Comparison of ENCODE assay signal across 11 cellular contexts in the genomic region with DNA sequence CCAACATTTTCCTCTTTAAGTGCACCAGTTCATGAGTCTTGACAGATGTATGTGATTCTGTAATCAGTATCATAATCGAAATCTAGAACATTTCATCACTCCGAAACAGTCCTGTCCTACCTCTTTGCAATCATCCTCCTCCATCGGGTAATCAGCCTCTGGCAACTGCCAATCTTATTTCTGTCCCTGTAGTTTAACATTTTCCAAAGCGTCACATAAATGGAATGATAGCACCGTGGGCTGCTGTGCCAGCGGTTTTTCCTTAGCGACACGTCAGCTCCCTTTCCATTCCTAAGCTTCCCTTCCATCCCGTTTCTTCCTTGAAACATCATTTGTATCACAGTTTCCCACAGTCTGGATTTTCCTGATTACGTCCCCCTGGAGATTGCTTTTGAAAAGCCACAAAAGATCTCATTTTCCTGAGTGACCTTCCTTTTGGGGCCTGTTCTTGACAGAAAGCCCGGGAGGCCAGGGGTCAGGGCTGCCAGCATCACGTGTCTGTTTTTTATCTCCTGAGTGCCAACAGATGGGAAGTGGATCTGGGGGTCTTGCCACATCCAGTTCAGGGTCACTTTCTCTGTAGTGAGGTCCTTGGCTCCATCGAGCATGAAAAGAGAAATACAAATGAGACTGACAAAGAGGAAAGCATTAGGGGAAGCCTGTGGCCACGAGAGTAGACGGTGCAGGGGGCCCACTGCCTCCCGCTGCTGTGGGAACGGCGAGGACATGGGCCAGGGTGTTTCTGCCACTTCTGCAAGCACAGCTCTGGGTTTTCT. TPM values are rescaled to one million over a fixed set of nuclear protein-coding genes. Genes with fewer than 3 reads are reported as not detected.
DNase-seq lines count a peak whose midpoint lies in the region; ATAC-seq and TF ChIP-seq lines count a peak whose summit lies in the region.
"Had no signal": no experiment of that assay in that cellular context is flagged by ENCODE, and none has a peak within 500 bp of the region (broad histone marks: within the 10 kb centered on the region; RNA-seq: fewer than 3 reads in every experiment).

No MANE protein-coding gene starts in this region.

- intact Hi-C loops in lower lobe of right lung (cut with DNase I) = no loop called here

- no peak for TF ChIP-seq CTCF in endodermal cell (conservative IDR thresholded peaks at IDR 0.05)
- no peak for TF ChIP-seq CTCF in lower lobe of right lung (IDR thresholded peaks at IDR 0.05)

- no peak overlapping the region for H3K4me3 ChIP-seq in endodermal cell (ENCODE audit: low read length)
- H3K4me3 ChIP-seq in lower lobe of right lung = no peak overlapping the region
- H3K4me3 ChIP-seq: mucosa of descending colon had no signal

- peak overlapping the region; percentile 31 for H3K27ac Mint-ChIP-seq in endodermal cell

- H3K27me3 ChIP-seq in endodermal cell (ENCODE audit: control insufficient read depth, insufficient read depth, low read length, poor library complexity, severe bottlenecking) = no peaks in the 10 kb centered on the region
- no peaks in the 10 kb centered on the region for H3K27me3 ChIP-seq in lower lobe of right lung (ENCODE audit: low read depth)

- no peaks in the 10 kb centered on the region for H3K27me3 Mint-ChIP-seq in endodermal cell (ENCODE audit: insufficient read depth)

- H3K9ac ChIP-seq in endodermal cell (ENCODE audit: extremely low read depth, low read length, poor library complexity, severe bottlenecking) = no peak overlapping the region

- no peaks in the 10 kb centered on the region for H3K9me3 ChIP-seq in endodermal cell (ENCODE audit: control insufficient read depth, low read length)
- no peaks in the 10 kb centered on the region for H3K9me3 ChIP-seq in lower lobe of right lung
- H3K9me3 ChIP-seq: mucosa of descending colon had no signal

- H3K9me3 Mint-ChIP-seq in endodermal cell = no peaks in the 10 kb centered on the region

- H3K4me1 Mint-ChIP-seq in endodermal cell = no peaks in the 10 kb centered on the region

- H3K4me1 ChIP-seq in endodermal cell (ENCODE audit: control insufficient read depth, insufficient read depth, low read length) (no peaks in the 10 kb centered on the region), lower lobe of right lung (peaks cover 19% of the 10 kb centered on the region)

- 67 to 91% methylated on average over 18 of the region's 18 CpGs for WGBS in endodermal cell (ENCODE audit: insufficient coverage in 1 of 2, insufficient read length in 1 of 2), 2 experiments

- ATAC-seq in lower lobe of right lung = peak; percentile 1 to 8
- ATAC-seq in HG03095 (IDR thresholded peaks at IDR 0.05; ENCODE audit: unreplicated experiment) = no peak
- ATAC-seq: mucosa of descending colon had no signal

- peaks cover 33% of the 10 kb centered on the region for H3K36me3 Mint-ChIP-seq in endodermal cell (ENCODE audit: low read depth)

- no peak overlapping the region for H3K4me3 Mint-ChIP-seq in endodermal cell

- H3K36me3 ChIP-seq in endodermal cell (ENCODE audit: control insufficient read depth, insufficient read depth, low read length) = peaks cover 39% of the 10 kb centered on the region
- H3K36me3 ChIP-seq in lower lobe of right lung = peaks cover 56% of the 10 kb centered on the region

- DNase-seq in NCI-H2227 (lab: John Stamatoyannopoulos, UW; ENCODE audit: unreplicated experiment) (peak; percentile 68), endodermal cell (no peak), lower lobe of right lung (no peak), stromal cell of bone marrow (ENCODE audit: low read depth) (peak; percentile 90), GOT3 (lab: John Stamatoyannopoulos, UW) (no peak), SIG-M5 treated with dmso at 0.1 percent for 504 hours (lab: John Stamatoyannopoulos, UW; ENCODE audit: unreplicated experiment) (no peak), DMS114 treated with DMSO at 0.1 percent for 48 hours (lab: John Stamatoyannopoulos, UW; ENCODE audit: unreplicated experiment) (no peak)
- DNase-seq: amygdala, DND-41, mucosa of descending colon had no signal

- H3K27ac ChIP-seq in endodermal cell (ENCODE audit: low read depth, low read length) (peak overlapping the region; percentile 91), lower lobe of right lung (peak overlapping the region; percentile 68)

RNA-seq across cellular contexts. Expression of a gene that starts 31.6 kb away (rescaled TPM):
- 10 to 100 TPM; 18.8 to 19.1 TPM for total RNA-seq in endodermal cell
- 28.4 TPM for polyA plus RNA-seq in endodermal cell (2013, experiment 1 of 2)
- 30.6 TPM for polyA plus RNA-seq in endodermal cell (2013, experiment 2 of 2)
- total RNA-seq in lower lobe of right lung = 42.7 TPM

RNA-seq across cellular contexts. Expression of a gene that starts 47.8 kb away (rescaled TPM):
- total RNA-seq in endodermal cell (10 to 100 TPM; 85.2 to 92.9 TPM), lower lobe of right lung (244 TPM)
- 96.3 TPM for polyA plus RNA-seq in endodermal cell (2013, experiment 1 of 2)
- polyA plus RNA-seq in endodermal cell (2013, experiment 2 of 2) = 80.9 TPM

Comparison
In these comparisons a context has a peak if more than half of its experiments do, and no peak if none do; other contexts are left out.
1. DNase-seq: peak in NCI-H2227 (single experiment) and stromal cell of bone marrow (single experiment); none in endodermal cell (single experiment), lower lobe of right lung (single experiment), GOT3 (single experiment), SIG-M5 treated with dmso at 0.1 percent for 504 hours (single experiment) and DMS114 treated with DMSO at 0.1 percent for 48 hours (single experiment).